In genomic region chr5:125485003-125485641, GRCh38 we compare ENCODE assay signal across 1 cellular context.
TF ChIP-seq lines count a peak whose summit lies in the region.

No MANE protein-coding gene starts in this region.

TF ChIP-seq in HEK293, 187 proteins besides CTCF, POLR2A, EP300 and RAD21 (continued from another document and continues in another):
- no peak for TF ChIP-seq ZNF830 (tag by site-specific recombination; IDR thresholded peaks at IDR 0.05; ENCODE audit: low read depth)
- no peak for TF ChIP-seq ZSCAN18 (tag by site-specific recombination; IDR thresholded peaks at IDR 0.05)
- TF ChIP-seq ZNF426 (tag by site-specific recombination; IDR thresholded peaks at IDR 0.05): peak; percentile 7; the same call in 1 of the 2 replicates
- TF ChIP-seq BCL11B (tag by site-specific recombination; IDR thresholded peaks at IDR 0.05; ENCODE audit: low read depth): 0 out of 2 replicates have a peak, but pooled peaks have one; percentile 17
- 0 out of 2 replicates have a peak, but pooled peaks have one; percentile 19 for TF ChIP-seq REST (tag by site-specific recombination; IDR thresholded peaks at IDR 0.05)
- TF ChIP-seq ZNF596 (tag by site-specific recombination; IDR thresholded peaks at IDR 0.05): peak; percentile 40; the same call in 1 of the 2 replicates
- peak; percentile 73 for TF ChIP-seq ZNF341 (tag by site-specific recombination; IDR thresholded peaks at IDR 0.05; ENCODE audit: low read depth)
- peak; percentile 96 for TF ChIP-seq ZNF366 (tag by site-specific recombination; conservative IDR thresholded peaks at IDR 0.05)
- no peak for TF ChIP-seq ZNF677 (tag by site-specific recombination; IDR thresholded peaks at IDR 0.05)
- TF ChIP-seq ZNF792 (tag by site-specific recombination; IDR thresholded peaks at IDR 0.05): no peak
- TF ChIP-seq ZNF510 (tag by site-specific recombination; IDR thresholded peaks at IDR 0.05; ENCODE audit: insufficient replicate concordance): no peak
- TF ChIP-seq ZNF324 (tag by site-specific recombination; IDR thresholded peaks at IDR 0.05): peak; percentile 89; the same call in 1 of the 2 replicates
- no peak for TF ChIP-seq ZNF112 (tag by site-specific recombination; IDR thresholded peaks at IDR 0.05)
- no peak; the same call in 1 of the 2 replicates for TF ChIP-seq ZNF121 (tag by site-specific recombination; IDR thresholded peaks at IDR 0.05)
- TF ChIP-seq ZBTB20 (tag by site-specific recombination; IDR thresholded peaks at IDR 0.05): no peak; the same call in 1 of the 2 replicates
- TF ChIP-seq ZNF18 (tag by site-specific recombination; IDR thresholded peaks at IDR 0.05): peak; percentile 96
- TF ChIP-seq ZNF354C (tag by site-specific recombination; IDR thresholded peaks at IDR 0.05; ENCODE audit: borderline replicate concordance, low read depth): no peak
- no peak for TF ChIP-seq PRDM1 (tag by site-specific recombination; IDR thresholded peaks at IDR 0.05)
- TF ChIP-seq ZFP69B (tag by site-specific recombination; IDR thresholded peaks at IDR 0.05): peak; percentile 35
- TF ChIP-seq ZBTB11 (tag by site-specific recombination; conservative IDR thresholded peaks at IDR 0.05; ENCODE audit: low read depth): no peak; the same call in 1 of the 2 replicates
- no peak for TF ChIP-seq ZNF16 (tag by site-specific recombination; IDR thresholded peaks at IDR 0.05; ENCODE audit: low read depth)
- no peak for TF ChIP-seq ZNF157 (tag by site-specific recombination; IDR thresholded peaks at IDR 0.05)
- no peak for TF ChIP-seq ZNF280D (tag by site-specific recombination; IDR thresholded peaks at IDR 0.05)
- TF ChIP-seq ZNF292 (tag by site-specific recombination; IDR thresholded peaks at IDR 0.05; ENCODE audit: borderline replicate concordance, low read depth): no peak
- no peak for TF ChIP-seq ZNF302 (tag by site-specific recombination; IDR thresholded peaks at IDR 0.05; ENCODE audit: low read depth)
- TF ChIP-seq ZNF530 (tag by site-specific recombination; IDR thresholded peaks at IDR 0.05; ENCODE audit: low read depth): no peak
- no peak for TF ChIP-seq ZNF280C (tag by site-specific recombination; IDR thresholded peaks at IDR 0.05)
- TF ChIP-seq SP7 (tag by site-specific recombination; IDR thresholded peaks at IDR 0.05): peak; percentile 99
- no peak for TF ChIP-seq ZNF701 (tag by site-specific recombination; IDR thresholded peaks at IDR 0.05)
- peak; percentile 98 for TF ChIP-seq PRDM4 (tag by site-specific recombination; IDR thresholded peaks at IDR 0.05)
- TF ChIP-seq ZNF580 (tag by site-specific recombination; IDR thresholded peaks at IDR 0.05): peak; percentile 83
- TF ChIP-seq GLI4 (tag by site-specific recombination; IDR thresholded peaks at IDR 0.05): no peak
- TF ChIP-seq HOXD13 (CRISPR knock-in tag; IDR thresholded peaks at IDR 0.05; ENCODE audit: borderline replicate concordance): peak; percentile 88; the same call in 1 of the 2 replicates
- no peak for TF ChIP-seq ZNF169 (tag by site-specific recombination; IDR thresholded peaks at IDR 0.05)
- TF ChIP-seq ZNF37A (tag by site-specific recombination; IDR thresholded peaks at IDR 0.05): no peak
- peak; percentile 94 for TF ChIP-seq ZNF629 (tag by site-specific recombination; IDR thresholded peaks at IDR 0.05)
- TF ChIP-seq ZNF571 (tag by site-specific recombination; IDR thresholded peaks at IDR 0.05): no peak
- peak; percentile 97 for TF ChIP-seq ZNF561 (tag by site-specific recombination; IDR thresholded peaks at IDR 0.05; ENCODE audit: borderline replicate concordance)
- TF ChIP-seq ZNF791 (tag by site-specific recombination; IDR thresholded peaks at IDR 0.05): no peak
- no peak for TF ChIP-seq ZNF148 (tag by site-specific recombination; IDR thresholded peaks at IDR 0.05; ENCODE audit: borderline replicate concordance)
